Comparison of ENCODE assay signal across 8 cellular contexts in genomic region chr20:31603822-31604566, GRCh38. TPM values are rescaled to one million over a fixed set of nuclear protein-coding genes. Genes with fewer than 3 reads are reported as not detected.
DNase-seq lines count a peak whose midpoint lies in the region; ATAC-seq and TF ChIP-seq lines count a peak whose summit lies in the region.

No MANE protein-coding gene starts in this region.

- peak overlapping the region; percentile 29 for H2BK12ac ChIP-seq in trophoblast cell (ENCODE audit: low read length)

- H2BK5ac ChIP-seq in trophoblast cell (ENCODE audit: low read depth, low read length, poor library complexity): peak overlapping the region; percentile 97

- H3K4me1 ChIP-seq in HCT116 (ENCODE audit: control insufficient read depth in 1 of 2, insufficient read depth in 2 of 2, low read length in 2 of 2) (peaks cover 50 to 81% of the 10 kb centered on the region in 2 experiments), heart right ventricle (peaks cover 3 to 59% (median 23%) of the 10 kb centered on the region in 9 donors), trophoblast cell (ENCODE audit: control insufficient read depth in 1 of 2, insufficient read depth in 2 of 2, low read length in 2 of 2) (peaks cover 7 to 16% of the 10 kb centered on the region in 2 experiments), thyroid gland (peaks cover 28 to 29% of the 10 kb centered on the region in 2 donors)

- TF ChIP-seq CTCF in HCT116 (IDR thresholded peaks at IDR 0.05 in 2 of 3, conservative IDR thresholded peaks at IDR 0.05 in 1 of 3; ENCODE audit: borderline replicate concordance in 1 of 3, insufficient read depth in 1 of 3, low read depth in 2 of 3, low read length in 2 of 3): no peak
- TF ChIP-seq CTCF in heart right ventricle (IDR thresholded peaks at IDR 0.05): no peak
- peak in 1 of 6 experiments; percentile 26 for TF ChIP-seq CTCF in thyroid gland (IDR thresholded peaks at IDR 0.05)

- no peak for TF ChIP-seq POLR2A in HCT116 (IDR thresholded peaks at IDR 0.05; ENCODE audit: borderline replicate concordance, extremely low read depth, insufficient read depth, insufficient read length)
- peak; percentile 90 to 98 for TF ChIP-seq POLR2A in thyroid gland (IDR thresholded peaks at IDR 0.05)

- H3K9ac ChIP-seq in HCT116 (ENCODE audit: low read length) (peak overlapping the region; percentile 99), trophoblast cell (ENCODE audit: low read length) (peak overlapping the region; percentile 99)

- CTCF ChIA-PET in HCT116 (lab: Charles Lee) (interaction anchor here (0.7 to 3.0 kb wide), 9 partner anchors 9 to 120 kb away, joined by 4 to 24 read pairs (median 6); no protein-coding TSS in a partner anchor), T-cell (lab: Charles Lee) (interaction anchor here (0.7 to 2.4 kb wide), 10 partner anchors 8 to 46 kb away, joined by 3 to 16 read pairs (median 6); no protein-coding TSS in a partner anchor)

- RAD21 ChIA-PET in HCT116 (lab: Charles Lee; ENCODE audit: low non-redundant PET in 1 of 2, low total read pairs in 2 of 2, uncharacterized antibody in 2 of 2, unreplicated experiment in 2 of 2): interaction anchor here (1.1 to 1.9 kb wide), 5 partner anchors 9 to 37 kb away, joined by 4 to 6 read pairs (median 4); no protein-coding TSS in a partner anchor

- intact Hi-C loops in HCT116 (cut with micrococcal nuclease): no loop called here
- intact Hi-C loops in heart right ventricle (cut with DNase I): loop anchor here in 4 of 10 donors (1.0 to 2.0 kb wide), 2 partner anchors 8 to 31 kb away; no protein-coding TSS in a partner anchor
- intact Hi-C loops in thyroid gland (cut with DNase I): no loop called here

- peaks cover 28 to 31% (median 30%) of the 10 kb centered on the region in 3 donors for H3K4me1 Mint-ChIP-seq in T-cell

- no peaks in the 10 kb centered on the region; the same call in 1 of the 2 replicates for H4K20me1 ChIP-seq in HCT116 (ENCODE audit: insufficient read depth)

- ATAC-seq in HCT116: peak; percentile 42
- ATAC-seq in T-cell (replicated peaks in 1 of 4): peak in 3 of 4 experiments; percentile 21 to 51 (median 28)
- ATAC-seq in heart right ventricle: peak; percentile 70 to 88 (median 82)

- H3K36me3 ChIP-seq in HCT116 (ENCODE audit: control insufficient read depth in 1 of 2, insufficient read depth in 2 of 2, low read length in 2 of 2): peaks cover 0 to 13% of the 10 kb centered on the region in 2 experiments; a peak in 2 of 4 replicates
- peaks cover 0 to 14% (median 0%) of the 10 kb centered on the region in 9 donors for H3K36me3 ChIP-seq in heart right ventricle
- H3K36me3 ChIP-seq in trophoblast cell (ENCODE audit: control insufficient read depth in 1 of 2, insufficient read depth in 2 of 2, low read length in 2 of 2): peaks cover 16 to 18% of the 10 kb centered on the region in 2 experiments
- peaks cover 12 to 17% of the 10 kb centered on the region in 2 donors for H3K36me3 ChIP-seq in thyroid gland

- peaks cover 63% of the 10 kb centered on the region for H3K79me1 ChIP-seq in trophoblast cell (ENCODE audit: low read length)

- H4K8ac ChIP-seq in trophoblast cell (ENCODE audit: low read depth, low read length): peak overlapping the region; percentile 79

- H4K91ac ChIP-seq in trophoblast cell (ENCODE audit: low read depth, low read length): peak overlapping the region; percentile 98

- no peak overlapping the region for H4K12ac ChIP-seq in trophoblast cell (ENCODE audit: low read depth, low read length)

- peak overlapping the region; percentile 69 for H3K18ac ChIP-seq in trophoblast cell (ENCODE audit: low read length)

- no peak overlapping the region for H2AFZ ChIP-seq in HCT116 (ENCODE audit: low read depth, low read length, poor library complexity, severe bottlenecking)
- H2AFZ ChIP-seq in trophoblast cell (ENCODE audit: insufficient read depth, low read length, poor library complexity): no peak overlapping the region

- H3K4me3 ChIP-seq in HCT116 (replicated peaks in 1 of 2; ENCODE audit: low read depth in 1 of 2, low read length in 2 of 2) (peak overlapping the region; percentile 91 to 96), heart right ventricle (peak overlapping the region; percentile 61 to 89 (median 80)), trophoblast cell (ENCODE audit: low read depth, low read length) (peak overlapping the region; percentile 73), thyroid gland (replicated peaks in 1 of 3) (peak overlapping the region; percentile 22 to 90 (median 32))

- BruUV-seq in HCT116 (replicated peaks; lab: Mats Ljungman, UMichigan): no TSS peak

- no peak overlapping the region for H3K23ac ChIP-seq in trophoblast cell (ENCODE audit: low read length)

- peaks cover 27% of the 10 kb centered on the region for H3K79me2 ChIP-seq in HCT116 (ENCODE audit: insufficient read depth, low read length)
- H3K79me2 ChIP-seq in trophoblast cell (ENCODE audit: control insufficient read depth, insufficient read depth, low read length, poor library complexity): peaks cover 29% of the 10 kb centered on the region

- H2AK5ac ChIP-seq in trophoblast cell (ENCODE audit: low read length): no peak overlapping the region

- peak overlapping the region; percentile 81 for H3K14ac ChIP-seq in trophoblast cell (ENCODE audit: low read length)

- no peak overlapping the region for H3K27ac Mint-ChIP-seq in T-cell

- H3K36me3 Mint-ChIP-seq in T-cell: no peaks in the 10 kb centered on the region

- POLR2A ChIA-PET in HCT116 (lab: Charles Lee) (interaction anchor here (0.7 to 20.0 kb wide), 14 partner anchors 8 to 758 kb away, joined by 3 to 1106 read pairs (median 7); partner anchors contain the start of gene BCL2L1), T-cell (lab: Charles Lee) (interaction anchor here in 1 of 2 donors (0.6 to 1.0 kb wide), 2 partner anchors 31 to 74 kb away, joined by 3 to 4 read pairs; no protein-coding TSS in a partner anchor)

- DNase-seq in DMS53 treated with DMSO at 0.1 percent for 48 hours (lab: John Stamatoyannopoulos, UW; ENCODE audit: unreplicated experiment) (peak; percentile 94), HCT116 (ENCODE audit: low read depth, low spot score) (peak; percentile 96), NCI-H1694 treated with DMSO at 0.1 percent for 48 hours (lab: John Stamatoyannopoulos, UW) (peak; percentile 96), T-cell (peak; percentile 42 to 84 (median 61)), amniotic epithelial cell (ENCODE audit: low read depth) (peak; percentile 95), heart right ventricle (peak; percentile 92 to 97), trophoblast cell (peak; percentile 98), thyroid gland (peak; percentile 100)

- H3K27me3 ChIP-seq in HCT116 (ENCODE audit: insufficient read depth, low read length) (no peaks in the 10 kb centered on the region), heart right ventricle (peaks cover 0 to 37% (median 0%) of the 10 kb centered on the region in 7 donors), trophoblast cell (ENCODE audit: insufficient read depth, low read length) (no peaks in the 10 kb centered on the region), thyroid gland (no peaks in the 10 kb centered on the region)

- H3K4me2 ChIP-seq in HCT116 (ENCODE audit: low read length) (peak overlapping the region; percentile 75), trophoblast cell (ENCODE audit: low read length) (peak overlapping the region; percentile 90)

- no peak for TF ChIP-seq RAD21 in HCT116 (IDR thresholded peaks at IDR 0.05; ENCODE audit: low read depth)

- WGBS in heart right ventricle, 2 donors: 12 to 13% methylated on average over 43 of the region's 43 CpGs
- no CpG with 5 or more reads among the region's 43 CpGs for WGBS in trophoblast cell (ENCODE audit: extremely low coverage, insufficient coverage, insufficient read length)
- WGBS in thyroid gland, 2 donors: 11% methylated on average over 37 to 39 of the region's 43 CpGs

- H3K9me3 ChIP-seq in HCT116 (ENCODE audit: control insufficient read depth in 1 of 2, insufficient read depth in 1 of 2, low read depth in 1 of 2, low read length in 2 of 2) (no peaks in the 10 kb centered on the region), heart right ventricle (no peaks in the 10 kb centered on the region), trophoblast cell (ENCODE audit: insufficient read depth, low read depth, low read length) (no peaks in the 10 kb centered on the region), thyroid gland (no peaks in the 10 kb centered on the region)

- H3K9me3 Mint-ChIP-seq in T-cell: no peaks in the 10 kb centered on the region

- peaks cover 20 to 41% of the 10 kb centered on the region in 2 donors for H3K27me3 Mint-ChIP-seq in T-cell

- H3K4me3 Mint-ChIP-seq in T-cell: peak overlapping the region; percentile 85 to 93 (median 88)

- H2BK120ac ChIP-seq in trophoblast cell (ENCODE audit: insufficient read depth, low read length, poor library complexity): peak overlapping the region; percentile 87

- no peaks in the 10 kb centered on the region for H3K9me2 ChIP-seq in HCT116 (ENCODE audit: insufficient read depth)

- peak overlapping the region; percentile 66 for H3K4ac ChIP-seq in trophoblast cell (ENCODE audit: low read depth, low read length)

- H3K27ac ChIP-seq in HCT116 (ENCODE audit: low read depth, low read length): peak overlapping the region; percentile 98
- H3K27ac ChIP-seq in heart right ventricle: peak overlapping the region; percentile 86 to 99 (median 95)
- peak overlapping the region; percentile 100 for H3K27ac ChIP-seq in trophoblast cell (ENCODE audit: low read depth, low read length)
- H3K27ac ChIP-seq in thyroid gland: peak overlapping the region; percentile 97 to 99 (median 98)

TF ChIP-seq in HCT116, 20 proteins besides CTCF, POLR2A, EP300 and RAD21 (continues in another document):
- no peak for TF ChIP-seq CEBPB (IDR thresholded peaks at IDR 0.05; ENCODE audit: low read depth)
- TF ChIP-seq TCF7L2 (IDR thresholded peaks at IDR 0.05; ENCODE audit: borderline replicate concordance, extremely low read depth, insufficient read depth, insufficient read length): peak; percentile 89
- TF ChIP-seq SRF (IDR thresholded peaks at IDR 0.05; ENCODE audit: low read depth): no peak
- peak; percentile 11 for TF ChIP-seq YY1 (IDR thresholded peaks at IDR 0.05; ENCODE audit: extremely low read depth, insufficient replicate concordance, low read depth, low read length)
- TF ChIP-seq POLR2AphosphoS5 (IDR thresholded peaks at IDR 0.05; ENCODE audit: low read depth, low read length): peak; percentile 92
- no peak for TF ChIP-seq EGR1 (IDR thresholded peaks at IDR 0.05; ENCODE audit: low read depth)

RNA-seq across cellular contexts. Expression of gene ID1, which starts 1.1 kb away (rescaled TPM):
- 811 TPM for total RNA-seq in HCT116 (2021; ENCODE audit: unreplicated experiment)
- 603 and 619 TPM in 2 replicates for polyA plus RNA-seq in HCT116 (2012)
- 10 to 100 TPM in 1 of 5 donors, 1 to 10 TPM in 4; 1.4 to 11.2 (median 2.2) TPM for total RNA-seq in T-cell
- total RNA-seq in heart right ventricle: 100 to 1,000 TPM in 7 of 10 donors, 10 to 100 TPM in 3; 42.8 to 204 (median 109) TPM
- polyA plus RNA-seq in heart right ventricle: 100 to 1,000 TPM; 230 to 551 TPM
- 992 and 1,052 TPM in 2 replicates for polyA plus RNA-seq in trophoblast cell (2013)
- total RNA-seq in thyroid gland: 1,000 to 10,000 TPM; 1,083 to 1,350 (median 1,205) TPM

RNA-seq across cellular contexts. Expression of gene COX4I2, which starts 33.7 kb away (rescaled TPM):
- total RNA-seq in HCT116 (2021; ENCODE audit: unreplicated experiment) (not detected), T-cell (not detected), heart right ventricle (10 to 100 TPM in 3 of 10 donors, 1 to 10 TPM in 7; 3.8 to 20.1 (median 7.5) TPM), thyroid gland (1 to 10 TPM; 1.1 to 4.8 (median 3.4) TPM)
- polyA plus RNA-seq in HCT116 (2012): 0.11 TPM in 1 of 2 replicates, not detected in the other
- 100 to 1,000 TPM in 1 of 2 donors, 10 to 100 TPM in 1; 30.4 to 103 TPM for polyA plus RNA-seq in heart right ventricle
- polyA plus RNA-seq in trophoblast cell (2013): 1.7 TPM in 2 replicates

Comparison
In these comparisons a context has a peak if more than half of its experiments do, and no peak if none do; other contexts are left out.
1. Peak in every context shown above with its lines: DNase-seq, ATAC-seq, H3K4me3 ChIP-seq and H3K27ac ChIP-seq.
2. ATAC-seq: peak in every context shown above with its lines; median percentile 82 in heart right ventricle; 42 in HCT116; 28 in T-cell.
3. H3K4me3 ChIP-seq: peak in every context shown above with its lines; median percentile 94 in HCT116; 80 in heart right ventricle; 73 in trophoblast cell; 32 in thyroid gland.